Comparison of ENCODE assay signal across 28 cellular contexts in the genomic region with DNA sequence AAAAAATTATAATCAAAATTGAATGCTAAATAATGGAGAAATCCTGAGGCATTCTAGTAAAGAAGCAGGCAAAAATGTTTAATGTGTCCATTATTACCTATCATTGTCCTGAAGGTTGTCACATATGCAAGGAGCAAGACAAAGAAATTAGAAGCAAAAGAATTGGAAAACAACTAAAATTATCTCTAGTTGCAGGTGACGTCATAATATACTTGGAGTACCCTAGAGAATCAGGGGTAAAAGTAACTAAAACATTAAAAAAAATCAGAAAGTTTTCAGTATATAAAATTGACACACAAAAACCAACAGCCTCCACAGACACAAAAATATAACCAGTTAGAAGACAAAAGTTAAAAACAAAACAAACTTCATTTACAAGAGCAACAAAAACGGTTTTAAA. TPM values are rescaled to one million over a fixed set of nuclear protein-coding genes. Genes with fewer than 3 reads are reported as not detected.
DNase-seq lines count a peak whose midpoint lies in the region; ATAC-seq, FAIRE-seq and TF ChIP-seq lines count a peak whose summit lies in the region.
"Had no signal": no experiment of that assay in that cellular context is flagged by ENCODE, and none has a peak within 500 bp of the region (broad histone marks: within the 10 kb centered on the region; RNA-seq: fewer than 3 reads in every experiment).

No MANE protein-coding gene starts in this region.

- H3K9me1 ChIP-seq in endothelial cell of umbilical vein (replicated peaks; ENCODE audit: control insufficient read depth, extremely low read depth, insufficient read depth, low read length): no peaks in the 10 kb centered on the region

- CTCF ChIA-PET in HepG2 (lab: Yijun Ruan, JAX; ENCODE audit: low intra/inter-chr PET ratio, low total read pairs): no interaction called here
- CTCF ChIA-PET in endothelial cell of umbilical vein (lab: Charles Lee): no interaction called here

- peaks cover 7% of the 10 kb centered on the region for H3K4me1 Mint-ChIP-seq in astrocyte (ENCODE audit: low read depth, unreplicated experiment)
- H3K4me1 Mint-ChIP-seq: CD14-positive monocyte; CD4-positive, alpha-beta memory T cell; CD4-positive, CD25-positive, alpha-beta regulatory T cell; CD8-positive, alpha-beta memory T cell had no signal

- dilution Hi-C loops in endothelial cell of umbilical vein (cut with MboI; ENCODE audit: extremely low pct_ligation_motif_present, low sequenced_read_pairs): no loop called here

- 8% methylated on average over 2 of the region's 2 CpGs for WGBS in HepG2 (ENCODE audit: low lambda C conversion rate)
- WGBS in right lobe of liver (ENCODE audit: insufficient coverage, low coverage, low lambda C conversion rate, missing lambda C conversion rate): 39% methylated on average over 2 of the region's 2 CpGs

- H3K9me3 Mint-ChIP-seq in astrocyte (ENCODE audit: unreplicated experiment): peaks cover 5% of the 10 kb centered on the region
- H3K9me3 Mint-ChIP-seq: CD4-positive, CD25-positive, alpha-beta regulatory T cell had no signal

- no peak overlapping the region for H3K4me3 Mint-ChIP-seq in astrocyte (ENCODE audit: unreplicated experiment)
- H3K4me3 Mint-ChIP-seq: CD14-positive monocyte; CD4-positive, alpha-beta memory T cell; CD4-positive, CD25-positive, alpha-beta regulatory T cell; CD8-positive, alpha-beta memory T cell had no signal

- FAIRE-seq in HepG2 (lab: Jason Lieb, UNC) (no peak), astrocyte (lab: Jason Lieb, UNC) (peak; percentile 52), endothelial cell of umbilical vein (lab: Jason Lieb, UNC) (peak; percentile 37), HTR-8/SVneo (lab: Jason Lieb, UNC) (no peak)
- FAIRE-seq: G401.6, GM12891, GM19239 had no signal

- H2AFZ ChIP-seq in HepG2 (ENCODE audit: low read length): no peak overlapping the region
- no peak overlapping the region for H2AFZ ChIP-seq in astrocyte (ENCODE audit: low read depth, low read length)
- H2AFZ ChIP-seq in endothelial cell of umbilical vein (ENCODE audit: low read depth, low read length): no peak overlapping the region

- H3K9ac ChIP-seq in HepG2 (ENCODE audit: insufficient read depth, low read depth, low read length) (no peak overlapping the region), astrocyte (ENCODE audit: low read length) (no peak overlapping the region), endothelial cell of umbilical vein (replicated peaks; ENCODE audit: extremely low read depth, insufficient read depth, low read length) (no peak overlapping the region)
- H3K9ac ChIP-seq: BLaER1 had no signal

- H3K36me3 ChIP-seq in HepG2 (replicated peaks in 1 of 2; ENCODE audit: control insufficient read depth in 1 of 2, insufficient read depth in 2 of 2, low read length in 2 of 2): no peaks in the 10 kb centered on the region
- no peaks in the 10 kb centered on the region for H3K36me3 ChIP-seq in right lobe of liver
- no peaks in the 10 kb centered on the region for H3K36me3 ChIP-seq in astrocyte (ENCODE audit: insufficient read depth, low read length)
- H3K36me3 ChIP-seq in endothelial cell of umbilical vein (ENCODE audit: control insufficient read depth in 2 of 2, extremely low read depth in 1 of 2, insufficient read depth in 2 of 2, low read length in 2 of 2): no peaks in the 10 kb centered on the region
- H3K36me3 ChIP-seq: BE2C, BLaER1 had no signal

- no peak overlapping the region for H3K27ac Mint-ChIP-seq in astrocyte (ENCODE audit: unreplicated experiment)
- H3K27ac Mint-ChIP-seq: CD14-positive monocyte; CD4-positive, alpha-beta memory T cell; CD4-positive, CD25-positive, alpha-beta regulatory T cell; CD8-positive, alpha-beta memory T cell had no signal

- no peaks in the 10 kb centered on the region for H4K20me1 ChIP-seq in HepG2 (ENCODE audit: insufficient read depth, low read length)
- H4K20me1 ChIP-seq in astrocyte (ENCODE audit: insufficient read depth, low read length): no peaks in the 10 kb centered on the region
- no peaks in the 10 kb centered on the region for H4K20me1 ChIP-seq in endothelial cell of umbilical vein (replicated peaks; ENCODE audit: control insufficient read depth, extremely low read depth, insufficient read depth, low read length)
- H4K20me1 ChIP-seq: BLaER1 had no signal

- no peak overlapping the region for H3K4me3 ChIP-seq in HepG2 (replicated peaks in 1 of 3; ENCODE audit: insufficient read depth in 1 of 3, low read depth in 2 of 3, low read length in 3 of 3)
- H3K4me3 ChIP-seq in right lobe of liver: no peak overlapping the region
- no peak overlapping the region for H3K4me3 ChIP-seq in astrocyte (ENCODE audit: insufficient read depth, low read depth, low read length)
- H3K4me3 ChIP-seq in endothelial cell of umbilical vein (replicated peaks in 1 of 3; ENCODE audit: insufficient read depth in 1 of 3, low read depth in 1 of 3, low read length in 3 of 3): no peak overlapping the region
- H3K4me3 ChIP-seq: BLaER1 had no signal

- in situ Hi-C loops in HepG2 (cut with HindIII; ENCODE audit: extremely low pct_ligation_motif_present, low pct_unique_long_range_greater_than_20kb): no loop called here

- no peaks in the 10 kb centered on the region for H3K27me3 ChIP-seq in HepG2 (ENCODE audit: control insufficient read depth in 1 of 2, insufficient read depth in 2 of 2, low read length in 2 of 2)
- no peaks in the 10 kb centered on the region for H3K27me3 ChIP-seq in right lobe of liver
- H3K27me3 ChIP-seq in astrocyte (ENCODE audit: insufficient read depth, low read length): no peaks in the 10 kb centered on the region
- H3K27me3 ChIP-seq in endothelial cell of umbilical vein (ENCODE audit: control insufficient read depth in 2 of 2, insufficient read depth in 2 of 2, low read length in 2 of 2): no peaks in the 10 kb centered on the region

- TF ChIP-seq EP300 in HepG2 (IDR thresholded peaks at IDR 0.05; ENCODE audit: low read depth in 2 of 2, low read length in 2 of 2): no peak
- no peak for TF ChIP-seq EP300 in HepG2 (CRISPR knock-in tag; IDR thresholded peaks at IDR 0.05; ENCODE audit: borderline replicate concordance)

- TF ChIP-seq CTCF in HepG2 (CRISPR knock-in tag; IDR thresholded peaks at IDR 0.05) (no peak), right lobe of liver (IDR thresholded peaks at IDR 0.05) (no peak), astrocyte (IDR thresholded peaks at IDR 0.05; ENCODE audit: insufficient read depth, low read depth, low read length) (no peak), endothelial cell of umbilical vein (IDR thresholded peaks at IDR 0.05; ENCODE audit: extremely low read depth in 1 of 2, insufficient read depth in 1 of 2, low read depth in 1 of 2, low read length in 2 of 2) (no peak)

- no peak overlapping the region for H3K27ac ChIP-seq in HepG2 (ENCODE audit: extremely low read length, insufficient read depth, low read length)
- H3K27ac ChIP-seq in right lobe of liver: no peak overlapping the region
- H3K27ac ChIP-seq in astrocyte (ENCODE audit: low read depth, low read length): no peak overlapping the region
- no peak overlapping the region for H3K27ac ChIP-seq in endothelial cell of umbilical vein (ENCODE audit: insufficient read depth, low read depth, low read length)
- H3K27ac ChIP-seq: 22Rv1, BLaER1 had no signal

- POLR2A ChIA-PET in HepG2 (lab: Yijun Ruan, JAX): no interaction called here
- POLR2A ChIA-PET in endothelial cell of umbilical vein (lab: Charles Lee): no interaction called here

- no peak for DNase-seq in HepG2 (ENCODE audit: low spot score)
- no peak for DNase-seq in right lobe of liver
- DNase-seq in astrocyte (ENCODE audit: low read depth): no peak
- no peak for DNase-seq in endothelial cell of umbilical vein (ENCODE audit: low read depth, low spot score)
- DNase-seq in DMS79 (lab: John Stamatoyannopoulos, UW): no peak
- no peak for DNase-seq in HTR-8/SVneo (ENCODE audit: insufficient read length, low spot score)
- no peak for DNase-seq in stimulated activated CD4-positive, alpha-beta T cell treated with anti-CD3 and anti-CD28 coated beads, Interleukin-4, amount 100 ng/mL, for 1 hour
- DNase-seq: ACHN; BE2C; C1 segment of cervical spinal cord; CD4-positive, alpha-beta memory T cell; CD4-positive, CD25-positive, alpha-beta regulatory T cell; CD8-positive, alpha-beta memory T cell; COR-L47; DMS 273 treated with DMSO at 0.1 percent for 48 hours; DMS153; DMS53; DMS79 treated with DMSO at 0.1 percent for 48 hours; GF-D8 had no signal

- intact Hi-C loops in HepG2 (cut with micrococcal nuclease; ENCODE audit: unreplicated experiment) (no loop called here), right lobe of liver (cut with DNase I) (no loop called here), endothelial cell of umbilical vein (cut with micrococcal nuclease) (no loop called here)

- H3K4me1 ChIP-seq in HepG2 (ENCODE audit: insufficient read depth, low read length): no peaks in the 10 kb centered on the region
- H3K4me1 ChIP-seq in right lobe of liver: no peaks in the 10 kb centered on the region
- no peaks in the 10 kb centered on the region for H3K4me1 ChIP-seq in astrocyte (ENCODE audit: insufficient read depth, low read length)
- no peaks in the 10 kb centered on the region for H3K4me1 ChIP-seq in endothelial cell of umbilical vein (ENCODE audit: control insufficient read depth, extremely low read depth, insufficient read depth, low read length)
- H3K4me1 ChIP-seq: BE2C, BLaER1 had no signal

- H3K79me2 ChIP-seq in HepG2 (ENCODE audit: insufficient read depth, low read length) (no peaks in the 10 kb centered on the region), astrocyte (ENCODE audit: insufficient read depth, low read length) (no peaks in the 10 kb centered on the region), endothelial cell of umbilical vein (ENCODE audit: control insufficient read depth, insufficient read depth, low read length) (no peaks in the 10 kb centered on the region)

- H3K9me3 ChIP-seq in HepG2 (ENCODE audit: low read length) (no peaks in the 10 kb centered on the region), right lobe of liver (no peaks in the 10 kb centered on the region), astrocyte (ENCODE audit: insufficient read depth, low read depth, low read length) (no peaks in the 10 kb centered on the region), endothelial cell of umbilical vein (replicated peaks; ENCODE audit: control insufficient read depth, insufficient read depth, low read length) (no peaks in the 10 kb centered on the region)
- H3K9me3 ChIP-seq: BE2C had no signal

- H3K4me2 ChIP-seq in HepG2 (ENCODE audit: low read depth, low read length) (no peak overlapping the region), astrocyte (ENCODE audit: low read length) (no peak overlapping the region), endothelial cell of umbilical vein (ENCODE audit: insufficient read depth, low read length) (no peak overlapping the region)
- H3K4me2 ChIP-seq: BLaER1 had no signal

- no TSS peak for BruUV-seq in HepG2 (replicated peaks; lab: Mats Ljungman, UMichigan)
- no TSS peak for BruUV-seq in endothelial cell of umbilical vein (replicated peaks; lab: Mats Ljungman, UMichigan)

- no peak for TF ChIP-seq POLR2A in HepG2 (IDR thresholded peaks at IDR 0.05; ENCODE audit: insufficient read depth in 1 of 2, low read depth in 2 of 2, low read length in 2 of 2)
- no peak for TF ChIP-seq POLR2A in right lobe of liver (IDR thresholded peaks at IDR 0.05)
- TF ChIP-seq POLR2A in endothelial cell of umbilical vein (IDR thresholded peaks at IDR 0.05; ENCODE audit: low read depth, low read length): no peak

- peaks cover 8% of the 10 kb centered on the region for H3K27me3 Mint-ChIP-seq in astrocyte (ENCODE audit: low read depth, unreplicated experiment)
- H3K27me3 Mint-ChIP-seq: CD4-positive, CD25-positive, alpha-beta regulatory T cell had no signal

- H3K36me3 Mint-ChIP-seq in astrocyte (ENCODE audit: low read depth, unreplicated experiment): no peaks in the 10 kb centered on the region
- H3K36me3 Mint-ChIP-seq: CD14-positive monocyte; CD4-positive, alpha-beta memory T cell; CD4-positive, CD25-positive, alpha-beta regulatory T cell; CD8-positive, alpha-beta memory T cell had no signal

- TF ChIP-seq RAD21 in HepG2 (CRISPR knock-in tag; IDR thresholded peaks at IDR 0.05): no peak

- ATAC-seq in HepG2: no peak
- ATAC-seq in right lobe of liver: no peak

RNA-seq across cellular contexts. Expression of a gene that starts 21.4 kb away (rescaled TPM):
- not detected in 2 replicates for total RNA-seq in HepG2 (2016; rRNA removed; fragmentation: Illumina TruSeq; extraction: Trizol)
- not detected in 2 replicates for total RNA-seq in HepG2 (2016; cell fraction: cytosol; rRNA removed; fragmentation: Illumina TruSeq; extraction: Trizol; ENCODE audit: low read depth)
- total RNA-seq in HepG2 (2016; cell fraction: insoluble cytoplasmic fraction; rRNA removed; fragmentation: Illumina TruSeq; extraction: Trizol): not detected in 2 replicates
- not detected in 2 replicates for total RNA-seq in HepG2 (2016; cell fraction: membrane; rRNA removed; fragmentation: Illumina TruSeq; extraction: Trizol)
- not detected in 2 replicates for total RNA-seq in HepG2 (2016; cell fraction: nucleus; rRNA removed; fragmentation: Illumina TruSeq; extraction: Trizol)
- polyA plus RNA-seq in HepG2 (2011; rRNA removed): not detected in 2 replicates
- not detected in 2 replicates for polyA plus RNA-seq in HepG2 (2011; cell fraction: cytosol; rRNA removed)
- not detected in 2 replicates for polyA plus RNA-seq in HepG2 (2011; cell fraction: nucleus; rRNA removed)
- polyA plus RNA-seq in HepG2 (2012): not detected in 2 replicates
- polyA plus RNA-seq in HepG2 (2016; cell fraction: cytosol; fragmentation: Illumina TruSeq; extraction: Trizol; ENCODE audit: low read depth): not detected in 2 replicates
- polyA plus RNA-seq in HepG2 (2016; cell fraction: insoluble cytoplasmic fraction; fragmentation: Illumina TruSeq; extraction: Trizol; ENCODE audit: low read depth): not detected in 2 replicates
- polyA plus RNA-seq in HepG2 (2016; cell fraction: membrane; fragmentation: Illumina TruSeq; extraction: Trizol; ENCODE audit: low read depth): not detected in 2 replicates
- not detected in 2 replicates for polyA plus RNA-seq in HepG2 (2016; cell fraction: nucleus; fragmentation: Illumina TruSeq; extraction: Trizol; ENCODE audit: insufficient read depth, low read depth)
- polyA minus RNA-seq in HepG2 (2011; rRNA and poly(A)+ RNA removed; ENCODE audit: low replicate concordance): 0.30 TPM in 1 of 2 replicates, not detected in the other
- not detected in 2 replicates for polyA minus RNA-seq in HepG2 (2011; cell fraction: cytosol; rRNA and poly(A)+ RNA removed)
- not detected in 2 replicates for polyA minus RNA-seq in HepG2 (2011; cell fraction: nucleus; rRNA and poly(A)+ RNA removed)
- total RNA-seq in right lobe of liver: not detected
- total RNA-seq in astrocyte: not detected in 2 replicates
- total RNA-seq in endothelial cell of umbilical vein: not detected in 2 replicates
- polyA plus RNA-seq in endothelial cell of umbilical vein: not detected in 2 replicates
- polyA plus RNA-seq in endothelial cell of umbilical vein (2011; cell fraction: cytosol; rRNA removed): not detected in 2 replicates
- polyA plus RNA-seq in endothelial cell of umbilical vein (2011; cell fraction: nucleus; rRNA removed): not detected in 2 replicates
- polyA plus RNA-seq in endothelial cell of umbilical vein (2012): not detected in 2 replicates
- not detected in 2 replicates for polyA minus RNA-seq in endothelial cell of umbilical vein
- polyA minus RNA-seq in endothelial cell of umbilical vein (2011; cell fraction: cytosol; rRNA and poly(A)+ RNA removed): not detected
- polyA minus RNA-seq in endothelial cell of umbilical vein (2011; cell fraction: nucleus; rRNA and poly(A)+ RNA removed): not detected in 2 replicates
- total RNA-seq: A172; A673; CD4-positive, alpha-beta memory T cell; CD4-positive, CD25-positive, alpha-beta regulatory T cell; CD8-positive, alpha-beta memory T cell had no signal
- polyA plus RNA-seq: AG04450; CD14-positive monocyte; CD4-positive, alpha-beta memory T cell; CD4-positive, CD25-positive, alpha-beta regulatory T cell; CD8-positive, alpha-beta memory T cell had no signal
